ENCODE assay signal across 8 cellular contexts in the genomic region with DNA sequence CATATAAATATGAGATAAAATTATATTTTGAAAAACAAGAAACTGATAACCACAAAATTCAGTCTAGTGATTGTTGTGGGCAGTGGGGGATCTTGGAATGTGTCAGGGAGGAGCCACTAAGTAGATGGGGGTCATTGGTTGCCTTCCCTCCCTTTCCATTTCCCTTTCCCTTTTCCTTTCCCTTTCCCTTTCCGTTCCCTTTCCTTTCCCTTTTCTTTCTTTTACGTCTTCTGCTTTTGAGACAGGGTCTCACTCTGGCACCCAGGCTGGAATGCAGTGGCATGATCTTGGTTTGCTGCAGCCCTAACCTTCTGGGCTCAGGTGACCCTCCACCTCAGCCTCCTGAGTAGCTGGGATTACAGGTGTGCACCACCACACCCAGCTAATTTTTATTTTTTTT.
"Had no signal": no experiment of that assay in that cellular context is flagged by ENCODE, and none has a peak within 500 bp of the region (broad histone marks: within the 10 kb centered on the region; RNA-seq: fewer than 3 reads in every experiment).

No MANE protein-coding gene starts in this region.

- ATAC-seq: GM12878 had no signal

- H3K4me3 ChIP-seq: GM12878 had no signal

- FAIRE-seq: G401.6, GM12878, GM12891, GM12892, GM18507, GM19239 had no signal

- DNase-seq: GDM1, GF-D8 had no signal
